3 cellular contexts compared by ENCODE assay signal in genomic region chr1:8947127-8947691, GRCh38.
TF ChIP-seq lines count a peak whose summit lies in the region.

No MANE protein-coding gene starts in this region.

TF ChIP-seq in SK-N-SH, 30 proteins besides CTCF, POLR2A, EP300 and RAD21 (continued from another document):
- TF ChIP-seq, protein P1, sequence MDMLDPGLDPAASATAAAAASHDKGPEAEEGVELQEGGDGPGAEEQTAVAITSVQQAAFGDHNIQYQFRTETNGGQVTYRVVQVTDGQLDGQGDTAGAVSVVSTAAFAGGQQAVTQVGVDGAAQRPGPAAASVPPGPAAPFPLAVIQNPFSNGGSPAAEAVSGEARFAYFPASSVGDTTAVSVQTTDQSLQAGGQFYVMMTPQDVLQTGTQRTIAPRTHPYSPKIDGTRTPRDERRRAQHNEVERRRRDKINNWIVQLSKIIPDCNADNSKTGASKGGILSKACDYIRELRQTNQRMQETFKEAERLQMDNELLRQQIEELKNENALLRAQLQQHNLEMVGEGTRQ (IDR thresholded peaks at IDR 0.05; ENCODE audit: borderline replicate concordance, low read depth, low read length), result no peak

TF ChIP-seq in SK-N-SH treated with all-trans-retinoic acid at 6 μM for 48 hours, 23 proteins besides CTCF, POLR2A, EP300 and RAD21 (continued from another document):
- TF ChIP-seq CREB5 (CRISPR knock-in tag; IDR thresholded peaks at IDR 0.05; ENCODE audit: low read depth) (no peak), TSHZ2 (CRISPR knock-in tag; IDR thresholded peaks at IDR 0.05) (no peak), ARNTL (CRISPR knock-in tag; IDR thresholded peaks at IDR 0.05; ENCODE audit: borderline replicate concordance, low read depth) (no peak), ZNF8 (CRISPR knock-in tag; IDR thresholded peaks at IDR 0.05) (no peak), PATZ1 (CRISPR knock-in tag; IDR thresholded peaks at IDR 0.05; ENCODE audit: borderline replicate concordance) (no peak), ISL1 (CRISPR knock-in tag; IDR thresholded peaks at IDR 0.05) (no peak), BACH2 (CRISPR knock-in tag; IDR thresholded peaks at IDR 0.05; ENCODE audit: borderline replicate concordance) (no peak), ZNF70 (CRISPR knock-in tag; IDR thresholded peaks at IDR 0.05) (no peak), CSRNP3 (CRISPR knock-in tag; IDR thresholded peaks at IDR 0.05) (no peak)

TF ChIP-seq in GM23338, 12 proteins besides CTCF, POLR2A, EP300 and RAD21 (continued from another document):
- no peak for TF ChIP-seq ZNF462 (CRISPR knock-in tag; IDR thresholded peaks at IDR 0.05)
- no peak for TF ChIP-seq ZNF114 (CRISPR knock-in tag; IDR thresholded peaks at IDR 0.05)
- TF ChIP-seq EZH2 (IDR thresholded peaks at IDR 0.05; ENCODE audit: low read depth, unreplicated experiment), result no peak
- no peak for TF ChIP-seq ZNF331 (CRISPR knock-in tag; IDR thresholded peaks at IDR 0.05; ENCODE audit: low read depth)
- TF ChIP-seq CREB1 (CRISPR knock-in tag; IDR thresholded peaks at IDR 0.05; ENCODE audit: low read depth), result no peak
- TF ChIP-seq, protein P2, sequence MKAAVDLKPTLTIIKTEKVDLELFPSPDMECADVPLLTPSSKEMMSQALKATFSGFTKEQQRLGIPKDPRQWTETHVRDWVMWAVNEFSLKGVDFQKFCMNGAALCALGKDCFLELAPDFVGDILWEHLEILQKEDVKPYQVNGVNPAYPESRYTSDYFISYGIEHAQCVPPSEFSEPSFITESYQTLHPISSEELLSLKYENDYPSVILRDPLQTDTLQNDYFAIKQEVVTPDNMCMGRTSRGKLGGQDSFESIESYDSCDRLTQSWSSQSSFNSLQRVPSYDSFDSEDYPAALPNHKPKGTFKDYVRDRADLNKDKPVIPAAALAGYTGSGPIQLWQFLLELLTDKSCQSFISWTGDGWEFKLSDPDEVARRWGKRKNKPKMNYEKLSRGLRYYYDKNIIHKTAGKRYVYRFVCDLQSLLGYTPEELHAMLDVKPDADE (IDR thresholded peaks at IDR 0.05), result no peak
- TF ChIP-seq NANOG (IDR thresholded peaks at IDR 0.05; ENCODE audit: borderline replicate concordance), result no peak
- TF ChIP-seq, protein P3, sequence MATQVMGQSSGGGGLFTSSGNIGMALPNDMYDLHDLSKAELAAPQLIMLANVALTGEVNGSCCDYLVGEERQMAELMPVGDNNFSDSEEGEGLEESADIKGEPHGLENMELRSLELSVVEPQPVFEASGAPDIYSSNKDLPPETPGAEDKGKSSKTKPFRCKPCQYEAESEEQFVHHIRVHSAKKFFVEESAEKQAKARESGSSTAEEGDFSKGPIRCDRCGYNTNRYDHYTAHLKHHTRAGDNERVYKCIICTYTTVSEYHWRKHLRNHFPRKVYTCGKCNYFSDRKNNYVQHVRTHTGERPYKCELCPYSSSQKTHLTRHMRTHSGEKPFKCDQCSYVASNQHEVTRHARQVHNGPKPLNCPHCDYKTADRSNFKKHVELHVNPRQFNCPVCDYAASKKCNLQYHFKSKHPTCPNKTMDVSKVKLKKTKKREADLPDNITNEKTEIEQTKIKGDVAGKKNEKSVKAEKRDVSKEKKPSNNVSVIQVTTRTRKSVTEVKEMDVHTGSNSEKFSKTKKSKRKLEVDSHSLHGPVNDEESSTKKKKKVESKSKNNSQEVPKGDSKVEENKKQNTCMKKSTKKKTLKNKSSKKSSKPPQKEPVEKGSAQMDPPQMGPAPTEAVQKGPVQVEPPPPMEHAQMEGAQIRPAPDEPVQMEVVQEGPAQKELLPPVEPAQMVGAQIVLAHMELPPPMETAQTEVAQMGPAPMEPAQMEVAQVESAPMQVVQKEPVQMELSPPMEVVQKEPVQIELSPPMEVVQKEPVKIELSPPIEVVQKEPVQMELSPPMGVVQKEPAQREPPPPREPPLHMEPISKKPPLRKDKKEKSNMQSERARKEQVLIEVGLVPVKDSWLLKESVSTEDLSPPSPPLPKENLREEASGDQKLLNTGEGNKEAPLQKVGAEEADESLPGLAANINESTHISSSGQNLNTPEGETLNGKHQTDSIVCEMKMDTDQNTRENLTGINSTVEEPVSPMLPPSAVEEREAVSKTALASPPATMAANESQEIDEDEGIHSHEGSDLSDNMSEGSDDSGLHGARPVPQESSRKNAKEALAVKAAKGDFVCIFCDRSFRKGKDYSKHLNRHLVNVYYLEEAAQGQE (IDR thresholded peaks at IDR 0.05; ENCODE audit: unreplicated experiment), result no peak
- TF ChIP-seq STAT1 (IDR thresholded peaks at IDR 0.05; ENCODE audit: unreplicated experiment), result no peak
- TF ChIP-seq POLR2AphosphoS5 (IDR thresholded peaks at IDR 0.05; ENCODE audit: low read depth), result no peak
- TF ChIP-seq JUNB (IDR thresholded peaks at IDR 0.05; ENCODE audit: unreplicated experiment), result no peak
